In genomic region chr16:85403693-85404092, GRCh38 we compare ENCODE assay signal across 1 cellular context.
TF ChIP-seq lines count a peak whose summit lies in the region.

No MANE protein-coding gene starts in this region.

TF ChIP-seq in A549, 52 proteins besides CTCF, POLR2A, EP300 and RAD21 (continued from another document):
- TF ChIP-seq MAX (IDR thresholded peaks at IDR 0.05) = no peak
